Comparison of ENCODE assay signal across 22 cellular contexts in genomic region chr7:93530701-93531100, GRCh38. TPM values are rescaled to one million over a fixed set of nuclear protein-coding genes. Genes with fewer than 3 reads are reported as not detected.
"Had no signal": no experiment of that assay in that cellular context is flagged by ENCODE, and none has a peak within 500 bp of the region (broad histone marks: within the 10 kb centered on the region; RNA-seq: fewer than 3 reads in every experiment).

No MANE protein-coding gene starts in this region.

- H3K9me3 Mint-ChIP-seq: naive B cell, nephron had no signal

- H3K27me3 Mint-ChIP-seq: naive B cell, progenitor cell of endocrine pancreas had no signal

- DNase-seq: dermis blood vessel endothelial cell; erythroblast; heart right ventricle; hypothalamus; kidney glomerular epithelial cell; mesendoderm; naive B cell; occipital lobe; pancreas; right cardiac atrium; small intestine; stimulated activated CD4-positive, alpha-beta T cell treated with anti-CD3 and anti-CD28 coated beads, Interleukin-12 subunit alpha, Interleukin-12 subunit beta, amount 100 ng/mL, for 4 hours; stimulated activated naive CD4-positive, alpha-beta T cell; stomach; substantia nigra; transverse colon had no signal

- H3K4me3 Mint-ChIP-seq: naive B cell, nephron had no signal

- H3K4me1 Mint-ChIP-seq: nephron had no signal

- H3K36me3 ChIP-seq: heart right ventricle, pancreas, stomach, thoracic aorta, transverse colon had no signal

- H3K4me1 ChIP-seq: heart right ventricle, pancreas, stomach, transverse colon had no signal

- H3K36me3 Mint-ChIP-seq: naive B cell had no signal

- H3K27me3 ChIP-seq: heart right ventricle, pancreas, stomach, transverse colon had no signal

- H3K4me3 ChIP-seq: heart right ventricle, pancreas, stomach, thoracic aorta, transverse colon had no signal

- H3K27ac Mint-ChIP-seq: nephron, progenitor cell of endocrine pancreas had no signal

- H3K9me3 ChIP-seq: heart right ventricle, pancreas, stomach, thoracic aorta, transverse colon had no signal

- H3K27ac ChIP-seq: heart right ventricle, pancreas, stomach, thoracic aorta, transverse colon had no signal

RNA-seq across cellular contexts. Expression of gene CALCR, which starts 43.8 kb away (rescaled TPM):
- total RNA-seq: dermis blood vessel endothelial cell, endothelial cell of umbilical vein, lung microvascular endothelial cell, occipital lobe, pancreas, progenitor cell of endocrine pancreas, stomach, thoracic aorta, transverse colon had no signal
- polyA plus RNA-seq: endothelial cell of umbilical vein, heart right ventricle, liver, small intestine, stomach had no signal
